Comparison of ENCODE assay signal across 1 cellular context in the genomic region with DNA sequence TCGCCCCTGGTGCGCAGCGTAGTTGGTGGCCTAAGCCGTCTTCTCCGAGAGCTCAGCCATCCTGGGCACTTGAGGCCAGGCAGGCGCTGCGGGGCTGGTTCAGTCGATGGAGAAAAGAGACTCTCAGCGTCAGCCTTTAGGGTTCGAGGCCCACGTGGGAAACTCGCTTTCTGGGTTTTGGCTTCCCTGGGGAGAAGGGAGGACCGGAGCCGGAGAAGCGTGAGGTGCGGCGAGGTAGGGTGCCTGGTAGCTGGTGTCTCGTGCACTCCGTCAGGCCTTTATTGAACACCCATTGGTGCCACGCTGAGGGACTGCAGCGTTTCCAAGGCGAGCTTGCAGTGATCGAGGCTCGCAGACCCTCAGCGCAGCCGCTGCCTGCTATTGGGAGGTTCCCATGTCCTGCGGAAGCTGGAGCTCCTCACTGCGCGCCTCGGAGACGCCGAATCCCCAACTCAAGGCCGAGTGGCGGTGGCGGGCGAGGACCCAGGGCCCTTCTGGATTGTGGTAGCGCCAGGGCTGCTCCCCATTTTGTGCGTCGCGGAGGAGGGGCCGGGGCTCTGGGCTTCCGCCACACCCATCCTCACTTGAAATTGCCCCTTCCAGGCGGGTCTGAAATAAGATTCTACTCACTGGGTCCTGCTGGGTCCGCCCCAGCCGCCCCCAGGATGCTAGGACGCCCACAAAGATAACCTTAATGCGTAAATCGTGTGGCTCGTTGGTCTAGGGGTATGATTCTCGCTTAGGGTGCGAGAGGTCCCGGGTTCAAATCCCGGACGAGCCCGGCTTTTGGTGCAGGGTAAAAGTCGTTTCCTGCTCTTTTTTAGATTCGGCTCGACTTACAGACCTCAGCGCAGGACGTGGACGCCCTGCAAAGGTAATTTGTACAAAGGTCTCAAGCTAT.
A peak's percentile ranks its signal among the peaks of the same experiment; 100 is the strongest.
TF ChIP-seq lines count a peak whose summit lies in the region.

No MANE protein-coding gene starts in this region.

TF ChIP-seq in K562, 482 proteins besides CTCF, POLR2A, EP300 and RAD21 (continued from another document and continues in another):
- TF ChIP-seq RCOR1 (IDR thresholded peaks at IDR 0.05; ENCODE audit: borderline replicate concordance in 1 of 2, low read depth in 2 of 2, low read length in 2 of 2) (peak in 1 of 2 experiments; percentile 68; a peak in 1 of 4 replicates), SMAD2 (IDR thresholded peaks at IDR 0.05; ENCODE audit: low read depth, low read length) (no peak), ZNF707 (CRISPR knock-in tag; conservative IDR thresholded peaks at IDR 0.05) (no peak), ZNF79 (CRISPR knock-in tag; IDR thresholded peaks at IDR 0.05; ENCODE audit: low read depth) (no peak), U2AF1 (optimal IDR thresholded peaks at IDR 0.05; ENCODE audit: low read depth, low read length) (no peak), ZNF830 (CRISPR knock-in tag; IDR thresholded peaks at IDR 0.05) (no peak), HNRNPK (IDR thresholded peaks at IDR 0.05; ENCODE audit: low read depth, low read length, poor library complexity, severe bottlenecking) (no peak), ZNF431 (CRISPR knock-in tag; IDR thresholded peaks at IDR 0.05) (peak; percentile 50; the same call in 1 of the 2 replicates), RAD51 (IDR thresholded peaks at IDR 0.05; ENCODE audit: borderline replicate concordance, low read depth) (no peak), SAP30 (IDR thresholded peaks at IDR 0.05; ENCODE audit: borderline replicate concordance, insufficient read depth, low read depth, low read length, poor library complexity, severe bottlenecking) (no peak), TCFL5 (CRISPR knock-in tag; conservative IDR thresholded peaks at IDR 0.05) (no peak), NR4A1 (CRISPR knock-in tag; IDR thresholded peaks at IDR 0.05) (no peak), NR4A1 (tag; IDR thresholded peaks at IDR 0.05) (no peak), MBD2 (IDR thresholded peaks at IDR 0.05; ENCODE audit: borderline replicate concordance, low read depth) (no peak), KAT8 (IDR thresholded peaks at IDR 0.05; ENCODE audit: low read depth) (no peak), NCOA2 (IDR thresholded peaks at IDR 0.05; ENCODE audit: partially characterized antibody in 2 of 2) (no peak), XRCC4 (IDR thresholded peaks at IDR 0.05; ENCODE audit: extremely low read depth, insufficient read depth, insufficient read length) (no peak), RBM34 (IDR thresholded peaks at IDR 0.05; ENCODE audit: borderline replicate concordance, insufficient read depth, low read length) (no peak), HMBOX1 (IDR thresholded peaks at IDR 0.05) (no peak), TGIF2 (CRISPR knock-in tag; IDR thresholded peaks at IDR 0.05) (no peak), ETV6 (IDR thresholded peaks at IDR 0.05; ENCODE audit: borderline replicate concordance in 1 of 2, low read depth in 2 of 2, low read length in 1 of 2) (no peak), ETV6 (CRISPR knock-in tag; IDR thresholded peaks at IDR 0.05; ENCODE audit: borderline replicate concordance) (no peak), ADNP (tag; IDR thresholded peaks at IDR 0.05) (peak; percentile 79; the same call in 1 of the 2 replicates), HMG20A (CRISPR knock-in tag; conservative IDR thresholded peaks at IDR 0.05) (no peak), RFX1 (IDR thresholded peaks at IDR 0.05) (no peak), ARNT (IDR thresholded peaks at IDR 0.05) (peak in 1 of 2 experiments; percentile 77; a peak in 2 of 4 replicates), ZBTB40 (IDR thresholded peaks at IDR 0.05) (peak; percentile 74), ZBTB40 (CRISPR knock-in tag; IDR thresholded peaks at IDR 0.05) (no peak), SFPQ (IDR thresholded peaks at IDR 0.05; ENCODE audit: low read depth, low read length) (no peak), ATF3 (IDR thresholded peaks at IDR 0.05) (no peak), ATF3 (CRISPR knock-in tag; conservative IDR thresholded peaks at IDR 0.05) (no peak), HOXB6 (CRISPR knock-in tag; IDR thresholded peaks at IDR 0.05; ENCODE audit: borderline replicate concordance) (no peak), HDAC2 (IDR thresholded peaks at IDR 0.05) (0 out of 2 replicates have a peak, but pooled peaks have one; percentile 26), NR2C2 (CRISPR knock-in tag; IDR thresholded peaks at IDR 0.05) (0 out of 2 replicates have a peak, but pooled peaks have one; percentile 8), NR2C2 (tag; IDR thresholded peaks at IDR 0.05) (no peak)
- TF ChIP-seq, protein P1, sequence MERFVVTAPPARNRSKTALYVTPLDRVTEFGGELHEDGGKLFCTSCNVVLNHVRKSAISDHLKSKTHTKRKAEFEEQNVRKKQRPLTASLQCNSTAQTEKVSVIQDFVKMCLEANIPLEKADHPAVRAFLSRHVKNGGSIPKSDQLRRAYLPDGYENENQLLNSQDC (CRISPR knock-in tag; IDR thresholded peaks at IDR 0.05), result no peak
- TF ChIP-seq, protein P2, sequence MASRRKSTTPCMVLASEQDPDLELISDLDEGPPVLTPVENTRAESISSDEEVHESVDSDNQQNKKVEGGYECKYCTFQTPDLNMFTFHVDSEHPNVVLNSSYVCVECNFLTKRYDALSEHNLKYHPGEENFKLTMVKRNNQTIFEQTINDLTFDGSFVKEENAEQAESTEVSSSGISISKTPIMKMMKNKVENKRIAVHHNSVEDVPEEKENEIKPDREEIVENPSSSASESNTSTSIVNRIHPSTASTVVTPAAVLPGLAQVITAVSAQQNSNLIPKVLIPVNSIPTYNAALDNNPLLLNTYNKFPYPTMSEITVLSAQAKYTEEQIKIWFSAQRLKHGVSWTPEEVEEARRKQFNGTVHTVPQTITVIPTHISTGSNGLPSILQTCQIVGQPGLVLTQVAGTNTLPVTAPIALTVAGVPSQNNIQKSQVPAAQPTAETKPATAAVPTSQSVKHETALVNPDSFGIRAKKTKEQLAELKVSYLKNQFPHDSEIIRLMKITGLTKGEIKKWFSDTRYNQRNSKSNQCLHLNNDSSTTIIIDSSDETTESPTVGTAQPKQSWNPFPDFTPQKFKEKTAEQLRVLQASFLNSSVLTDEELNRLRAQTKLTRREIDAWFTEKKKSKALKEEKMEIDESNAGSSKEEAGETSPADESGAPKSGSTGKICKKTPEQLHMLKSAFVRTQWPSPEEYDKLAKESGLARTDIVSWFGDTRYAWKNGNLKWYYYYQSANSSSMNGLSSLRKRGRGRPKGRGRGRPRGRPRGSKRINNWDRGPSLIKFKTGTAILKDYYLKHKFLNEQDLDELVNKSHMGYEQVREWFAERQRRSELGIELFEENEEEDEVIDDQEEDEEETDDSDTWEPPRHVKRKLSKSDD (conservative IDR thresholded peaks at IDR 0.05; ENCODE audit: low read length), result no peak
- TF ChIP-seq, protein P3, sequence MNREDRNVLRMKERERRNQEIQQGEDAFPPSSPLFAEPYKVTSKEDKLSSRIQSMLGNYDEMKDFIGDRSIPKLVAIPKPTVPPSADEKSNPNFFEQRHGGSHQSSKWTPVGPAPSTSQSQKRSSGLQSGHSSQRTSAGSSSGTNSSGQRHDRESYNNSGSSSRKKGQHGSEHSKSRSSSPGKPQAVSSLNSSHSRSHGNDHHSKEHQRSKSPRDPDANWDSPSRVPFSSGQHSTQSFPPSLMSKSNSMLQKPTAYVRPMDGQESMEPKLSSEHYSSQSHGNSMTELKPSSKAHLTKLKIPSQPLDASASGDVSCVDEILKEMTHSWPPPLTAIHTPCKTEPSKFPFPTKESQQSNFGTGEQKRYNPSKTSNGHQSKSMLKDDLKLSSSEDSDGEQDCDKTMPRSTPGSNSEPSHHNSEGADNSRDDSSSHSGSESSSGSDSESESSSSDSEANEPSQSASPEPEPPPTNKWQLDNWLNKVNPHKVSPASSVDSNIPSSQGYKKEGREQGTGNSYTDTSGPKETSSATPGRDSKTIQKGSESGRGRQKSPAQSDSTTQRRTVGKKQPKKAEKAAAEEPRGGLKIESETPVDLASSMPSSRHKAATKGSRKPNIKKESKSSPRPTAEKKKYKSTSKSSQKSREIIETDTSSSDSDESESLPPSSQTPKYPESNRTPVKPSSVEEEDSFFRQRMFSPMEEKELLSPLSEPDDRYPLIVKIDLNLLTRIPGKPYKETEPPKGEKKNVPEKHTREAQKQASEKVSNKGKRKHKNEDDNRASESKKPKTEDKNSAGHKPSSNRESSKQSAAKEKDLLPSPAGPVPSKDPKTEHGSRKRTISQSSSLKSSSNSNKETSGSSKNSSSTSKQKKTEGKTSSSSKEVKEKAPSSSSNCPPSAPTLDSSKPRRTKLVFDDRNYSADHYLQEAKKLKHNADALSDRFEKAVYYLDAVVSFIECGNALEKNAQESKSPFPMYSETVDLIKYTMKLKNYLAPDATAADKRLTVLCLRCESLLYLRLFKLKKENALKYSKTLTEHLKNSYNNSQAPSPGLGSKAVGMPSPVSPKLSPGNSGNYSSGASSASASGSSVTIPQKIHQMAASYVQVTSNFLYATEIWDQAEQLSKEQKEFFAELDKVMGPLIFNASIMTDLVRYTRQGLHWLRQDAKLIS (CRISPR knock-in tag; IDR thresholded peaks at IDR 0.05), result no peak
